ENCODE assay signal across 1 cellular context in the genomic region with DNA sequence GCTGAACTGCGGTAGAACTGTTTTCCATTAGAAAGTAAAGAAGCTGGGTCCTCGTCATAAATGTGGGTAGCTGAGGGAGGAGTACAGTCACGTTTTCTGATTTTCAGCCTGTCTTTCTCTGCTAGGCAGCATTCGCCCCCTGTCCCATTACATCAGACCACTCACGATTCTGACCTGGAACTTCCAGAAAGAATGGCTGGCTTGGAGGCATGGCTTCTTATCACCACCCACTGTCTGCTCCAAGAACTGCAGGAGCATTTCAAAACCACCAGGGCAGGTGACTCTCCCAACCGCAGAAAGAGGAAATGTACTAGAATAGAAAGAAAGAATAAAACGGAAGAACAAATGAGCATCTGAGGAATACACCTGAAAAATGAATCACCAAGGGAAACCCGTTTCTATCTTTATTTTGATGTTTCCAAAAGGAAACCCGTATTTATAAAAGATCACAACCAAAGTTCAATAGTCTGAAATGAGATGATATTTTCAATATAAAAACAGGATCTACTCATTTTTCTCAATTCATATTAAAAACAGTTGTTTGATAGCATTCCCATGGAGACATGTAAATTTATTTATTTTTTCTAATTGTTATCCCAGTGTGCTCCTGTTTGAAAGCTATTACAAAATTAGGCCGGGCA.
A peak's percentile ranks its signal among the peaks of the same experiment; 100 is the strongest.
TF ChIP-seq lines count a peak whose summit lies in the region.

No MANE protein-coding gene starts in this region.

TF ChIP-seq in K562, 482 proteins besides CTCF, POLR2A, EP300 and RAD21 (continued from another document):
- TF ChIP-seq, protein P1, sequence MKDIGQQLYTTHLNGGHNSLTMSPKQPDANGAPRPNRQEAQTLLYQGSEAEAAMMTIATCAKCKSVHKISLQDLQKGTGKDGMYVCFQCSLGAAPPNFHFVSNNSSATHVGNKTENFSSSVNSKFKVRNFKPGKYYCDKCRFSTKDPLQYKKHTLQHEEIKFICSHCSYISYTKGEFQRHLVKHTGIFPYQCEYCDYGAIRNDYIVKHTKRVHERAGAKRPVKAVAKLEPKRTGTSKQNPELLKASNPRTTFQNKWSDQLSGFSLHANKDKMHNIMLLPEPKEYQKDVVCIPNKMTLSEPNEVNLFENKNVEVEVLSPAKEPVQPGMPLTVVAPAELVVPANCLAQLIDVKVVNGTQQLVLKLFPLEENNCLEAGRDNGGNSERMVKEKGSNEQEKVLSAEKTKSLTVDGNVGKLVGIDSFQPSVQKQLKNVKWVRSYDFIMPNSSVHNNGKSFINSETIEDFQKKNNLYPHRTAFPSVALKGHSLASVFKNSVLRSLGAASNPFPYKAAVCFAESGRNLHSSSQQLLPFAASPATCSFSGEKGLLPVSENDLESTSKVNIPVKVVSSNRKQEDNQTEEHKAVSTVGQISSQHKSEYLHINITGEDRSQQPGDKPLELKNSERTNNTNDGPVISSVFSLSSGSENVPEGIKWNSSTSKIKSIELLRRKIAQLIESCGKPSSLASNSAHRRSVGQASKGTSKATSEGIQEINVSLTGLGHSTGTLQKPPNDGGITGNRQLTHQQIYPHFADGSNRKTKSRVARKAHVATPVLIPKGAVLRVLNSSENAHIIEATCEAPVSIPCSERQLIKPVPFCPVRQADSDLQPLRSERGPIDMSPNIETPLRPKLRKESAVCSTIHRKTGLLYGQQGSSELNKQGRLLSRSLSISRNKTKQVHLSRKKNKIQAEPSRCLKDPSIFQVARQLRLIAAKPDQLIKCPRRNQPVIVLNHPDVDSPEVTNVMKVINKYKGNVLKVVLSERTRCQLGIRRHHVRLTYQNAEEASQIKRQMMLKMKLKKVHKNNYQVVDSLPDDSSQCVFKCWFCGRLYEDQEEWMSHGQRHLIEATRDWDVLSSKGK (CRISPR knock-in tag; IDR thresholded peaks at IDR 0.05) = no peak
- TF ChIP-seq, protein P2, sequence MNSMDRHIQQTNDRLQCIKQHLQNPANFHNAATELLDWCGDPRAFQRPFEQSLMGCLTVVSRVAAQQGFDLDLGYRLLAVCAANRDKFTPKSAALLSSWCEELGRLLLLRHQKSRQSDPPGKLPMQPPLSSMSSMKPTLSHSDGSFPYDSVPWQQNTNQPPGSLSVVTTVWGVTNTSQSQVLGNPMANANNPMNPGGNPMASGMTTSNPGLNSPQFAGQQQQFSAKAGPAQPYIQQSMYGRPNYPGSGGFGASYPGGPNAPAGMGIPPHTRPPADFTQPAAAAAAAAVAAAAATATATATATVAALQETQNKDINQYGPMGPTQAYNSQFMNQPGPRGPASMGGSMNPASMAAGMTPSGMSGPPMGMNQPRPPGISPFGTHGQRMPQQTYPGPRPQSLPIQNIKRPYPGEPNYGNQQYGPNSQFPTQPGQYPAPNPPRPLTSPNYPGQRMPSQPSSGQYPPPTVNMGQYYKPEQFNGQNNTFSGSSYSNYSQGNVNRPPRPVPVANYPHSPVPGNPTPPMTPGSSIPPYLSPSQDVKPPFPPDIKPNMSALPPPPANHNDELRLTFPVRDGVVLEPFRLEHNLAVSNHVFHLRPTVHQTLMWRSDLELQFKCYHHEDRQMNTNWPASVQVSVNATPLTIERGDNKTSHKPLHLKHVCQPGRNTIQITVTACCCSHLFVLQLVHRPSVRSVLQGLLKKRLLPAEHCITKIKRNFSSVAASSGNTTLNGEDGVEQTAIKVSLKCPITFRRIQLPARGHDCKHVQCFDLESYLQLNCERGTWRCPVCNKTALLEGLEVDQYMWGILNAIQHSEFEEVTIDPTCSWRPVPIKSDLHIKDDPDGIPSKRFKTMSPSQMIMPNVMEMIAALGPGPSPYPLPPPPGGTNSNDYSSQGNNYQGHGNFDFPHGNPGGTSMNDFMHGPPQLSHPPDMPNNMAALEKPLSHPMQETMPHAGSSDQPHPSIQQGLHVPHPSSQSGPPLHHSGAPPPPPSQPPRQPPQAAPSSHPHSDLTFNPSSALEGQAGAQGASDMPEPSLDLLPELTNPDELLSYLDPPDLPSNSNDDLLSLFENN (IDR thresholded peaks at IDR 0.05; ENCODE audit: low read depth in 2 of 2, low read length in 2 of 2) = no peak
- no peak for TF ChIP-seq TSC22D4 (tag; IDR thresholded peaks at IDR 0.05)
- TF ChIP-seq ZNF217 (CRISPR knock-in tag; IDR thresholded peaks at IDR 0.05) = no peak
- TF ChIP-seq, protein P3, sequence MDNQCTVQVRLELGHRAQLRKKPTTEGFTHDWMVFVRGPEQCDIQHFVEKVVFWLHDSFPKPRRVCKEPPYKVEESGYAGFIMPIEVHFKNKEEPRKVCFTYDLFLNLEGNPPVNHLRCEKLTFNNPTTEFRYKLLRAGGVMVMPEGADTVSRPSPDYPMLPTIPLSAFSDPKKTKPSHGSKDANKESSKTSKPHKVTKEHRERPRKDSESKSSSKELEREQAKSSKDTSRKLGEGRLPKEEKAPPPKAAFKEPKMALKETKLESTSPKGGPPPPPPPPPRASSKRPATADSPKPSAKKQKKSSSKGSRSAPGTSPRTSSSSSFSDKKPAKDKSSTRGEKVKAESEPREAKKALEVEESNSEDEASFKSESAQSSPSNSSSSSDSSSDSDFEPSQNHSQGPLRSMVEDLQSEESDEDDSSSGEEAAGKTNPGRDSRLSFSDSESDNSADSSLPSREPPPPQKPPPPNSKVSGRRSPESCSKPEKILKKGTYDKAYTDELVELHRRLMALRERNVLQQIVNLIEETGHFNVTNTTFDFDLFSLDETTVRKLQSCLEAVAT (IDR thresholded peaks at IDR 0.05) = 0 out of 4 replicates have a peak, but pooled peaks of 1 of the 2 experiments have one; percentile 36
- no peak for TF ChIP-seq STAT5B (CRISPR knock-in tag; IDR thresholded peaks at IDR 0.05)
- TF ChIP-seq NFIC (IDR thresholded peaks at IDR 0.05) = no peak
- TF ChIP-seq SPI1 (IDR thresholded peaks at IDR 0.05; ENCODE audit: borderline replicate concordance, low read depth, low read length) = peak; percentile 81; the same call in 1 of the 2 replicates
- no peak for TF ChIP-seq MYNN (IDR thresholded peaks at IDR 0.05)
- no peak for TF ChIP-seq MYNN (CRISPR knock-in tag; IDR thresholded peaks at IDR 0.05)
- TF ChIP-seq, protein P4, sequence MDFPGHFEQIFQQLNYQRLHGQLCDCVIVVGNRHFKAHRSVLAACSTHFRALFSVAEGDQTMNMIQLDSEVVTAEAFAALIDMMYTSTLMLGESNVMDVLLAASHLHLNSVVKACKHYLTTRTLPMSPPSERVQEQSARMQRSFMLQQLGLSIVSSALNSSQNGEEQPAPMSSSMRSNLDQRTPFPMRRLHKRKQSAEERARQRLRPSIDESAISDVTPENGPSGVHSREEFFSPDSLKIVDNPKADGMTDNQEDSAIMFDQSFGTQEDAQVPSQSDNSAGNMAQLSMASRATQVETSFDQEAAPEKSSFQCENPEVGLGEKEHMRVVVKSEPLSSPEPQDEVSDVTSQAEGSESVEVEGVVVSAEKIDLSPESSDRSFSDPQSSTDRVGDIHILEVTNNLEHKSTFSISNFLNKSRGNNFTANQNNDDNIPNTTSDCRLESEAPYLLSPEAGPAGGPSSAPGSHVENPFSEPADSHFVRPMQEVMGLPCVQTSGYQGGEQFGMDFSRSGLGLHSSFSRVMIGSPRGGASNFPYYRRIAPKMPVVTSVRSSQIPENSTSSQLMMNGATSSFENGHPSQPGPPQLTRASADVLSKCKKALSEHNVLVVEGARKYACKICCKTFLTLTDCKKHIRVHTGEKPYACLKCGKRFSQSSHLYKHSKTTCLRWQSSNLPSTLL (IDR thresholded peaks at IDR 0.05) = no peak
- no peak for TF ChIP-seq NONO (IDR thresholded peaks at IDR 0.05; ENCODE audit: low read depth in 2 of 2, low read length in 1 of 2)
- TF ChIP-seq TAF7 (tag; IDR thresholded peaks at IDR 0.05) = no peak
- 0 out of 2 replicates have a peak, but pooled peaks have one; percentile 38 for TF ChIP-seq ATF7 (IDR thresholded peaks at IDR 0.05)
- no peak for TF ChIP-seq ZNF707 (CRISPR knock-in tag; conservative IDR thresholded peaks at IDR 0.05)
- no peak for TF ChIP-seq ZNF324 (CRISPR knock-in tag; IDR thresholded peaks at IDR 0.05)
- no peak for TF ChIP-seq SMARCC2 (IDR thresholded peaks at IDR 0.05; ENCODE audit: low read depth)
- no peak for TF ChIP-seq ZNF146 (CRISPR knock-in tag; IDR thresholded peaks at IDR 0.05; ENCODE audit: unreplicated experiment)
- no peak for TF ChIP-seq NFRKB (IDR thresholded peaks at IDR 0.05; ENCODE audit: low read depth)
- no peak for TF ChIP-seq SMAD1 (IDR thresholded peaks at IDR 0.05; ENCODE audit: low read depth, low read length, partially characterized antibody)
- TF ChIP-seq ZNF140 (CRISPR knock-in tag; IDR thresholded peaks at IDR 0.05) = no peak
- TF ChIP-seq CTBP1 (IDR thresholded peaks at IDR 0.05; ENCODE audit: borderline replicate concordance) = 0 out of 2 replicates have a peak, but pooled peaks have one; percentile 38
- TF ChIP-seq KAT8 (IDR thresholded peaks at IDR 0.05; ENCODE audit: low read depth) = no peak
- TF ChIP-seq CHD2 (IDR thresholded peaks at IDR 0.05; ENCODE audit: low read depth, low read length) = no peak
- TF ChIP-seq, protein P5, sequence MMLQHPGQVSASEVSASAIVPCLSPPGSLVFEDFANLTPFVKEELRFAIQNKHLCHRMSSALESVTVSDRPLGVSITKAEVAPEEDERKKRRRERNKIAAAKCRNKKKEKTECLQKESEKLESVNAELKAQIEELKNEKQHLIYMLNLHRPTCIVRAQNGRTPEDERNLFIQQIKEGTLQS (IDR thresholded peaks at IDR 0.05) = peak; percentile 22; the same call in 1 of the 2 replicates
- TF ChIP-seq, protein P5 (CRISPR knock-in tag; conservative IDR thresholded peaks at IDR 0.05) = no peak
